16 cellular contexts compared by ENCODE assay signal in genomic region chr3:150256336-150256735, GRCh38.
"Had no signal": no experiment of that assay in that cellular context is flagged by ENCODE, and none has a peak within 500 bp of the region (broad histone marks: within the 10 kb centered on the region; RNA-seq: fewer than 3 reads in every experiment).

No MANE protein-coding gene starts in this region.

- H3K27me3 Mint-ChIP-seq: dendritic cell treated with granulocyte-macrophage colony-stimulating factor and Interleukin-4, amounts not matched to agents 40 ng/mL and 50 ng/mL, for 4 days; progenitor cell of endocrine pancreas had no signal

- H3K27ac Mint-ChIP-seq: activated B cell treated with CpG ODN at 0.5 μM for 24 hours; activated CD4-positive, alpha-beta T cell treated with anti-CD3 and anti-CD28 coated beads, Interleukin-2, amount 10 ng/mL, durations not matched to agents 24 days and 14 days; activated naive CD8-positive, alpha-beta T cell treated with anti-CD3 and anti-CD28 coated beads, Interleukin-2, amount 50 U/mL, for 24 hours; dendritic cell treated with granulocyte-macrophage colony-stimulating factor and Interleukin-4, amounts not matched to agents 40 ng/mL and 50 ng/mL, for 4 days; progenitor cell of endocrine pancreas had no signal

- H3K4me1 Mint-ChIP-seq: activated B cell treated with CpG ODN at 0.5 μM for 24 hours; activated CD4-positive, alpha-beta T cell treated with anti-CD3 and anti-CD28 coated beads, Interleukin-2, amount 10 ng/mL, durations not matched to agents 24 days and 14 days; activated naive CD8-positive, alpha-beta T cell treated with anti-CD3 and anti-CD28 coated beads, Interleukin-2, amount 50 U/mL, for 24 hours had no signal

- ATAC-seq: activated naive CD8-positive, alpha-beta T cell treated with anti-CD3 and anti-CD28 coated beads, Interleukin-2, amount 50 U/mL, for 24 hours; sciatic nerve; stimulated activated naive CD8-positive, alpha-beta T cell treated with anti-CD3 and anti-CD28 coated beads, Interleukin-15, Interleukin-2, amounts not matched to agents 100 U/mL and 50 U/mL, for 24 hours had no signal

- H3K27me3 ChIP-seq: body of pancreas, testis had no signal

- DNase-seq: activated B cell treated with CpG ODN at 0.5 μM for 24 hours; activated CD4-positive, alpha-beta T cell treated with anti-CD3 and anti-CD28 coated beads, Interleukin-2, amount 10 ng/mL, durations not matched to agents 24 days and 14 days; activated CD8-positive, alpha-beta memory T cell treated with anti-CD3 and anti-CD28 coated beads for 24 hours; activated naive CD4-positive, alpha-beta T cell treated with Interleukin-2 at 50 U/mL for 16 hours; activated naive CD8-positive, alpha-beta T cell treated with anti-CD3 and anti-CD28 coated beads, Interleukin-2, amount 50 U/mL, for 24 hours; body of pancreas; glutamatergic neuron; mammary epithelial cell; stimulated activated CD4-positive, alpha-beta T cell treated with anti-CD3 and anti-CD28 coated beads, Interleukin-4, amount 100 ng/mL, for 1 hour; stimulated activated CD8-positive, alpha-beta memory T cell treated with anti-CD3 and anti-CD28 coated beads, Interleukin-4, amount 100 ng/mL, for 48 hours; stimulated activated naive CD8-positive, alpha-beta T cell treated with anti-CD3 and anti-CD28 coated beads, Interleukin-15, Interleukin-2, amounts not matched to agents 100 U/mL and 50 U/mL, for 24 hours; testis had no signal

- H3K9me3 ChIP-seq: body of pancreas, testis had no signal

- H3K4me3 ChIP-seq: body of pancreas, SK-N-MC, testis had no signal

- H3K9me3 Mint-ChIP-seq: activated B cell treated with CpG ODN at 0.5 μM for 24 hours; dendritic cell treated with granulocyte-macrophage colony-stimulating factor and Interleukin-4, amounts not matched to agents 40 ng/mL and 50 ng/mL, for 4 days had no signal

- H3K4me3 Mint-ChIP-seq: activated B cell treated with CpG ODN at 0.5 μM for 24 hours; activated CD4-positive, alpha-beta T cell treated with anti-CD3 and anti-CD28 coated beads, Interleukin-2, amount 10 ng/mL, durations not matched to agents 24 days and 14 days; activated naive CD8-positive, alpha-beta T cell treated with anti-CD3 and anti-CD28 coated beads, Interleukin-2, amount 50 U/mL, for 24 hours; dendritic cell treated with granulocyte-macrophage colony-stimulating factor and Interleukin-4, amounts not matched to agents 40 ng/mL and 50 ng/mL, for 4 days had no signal

- H3K27ac ChIP-seq: SK-N-MC, testis had no signal
